8 cellular contexts compared by ENCODE assay signal in the genomic region with DNA sequence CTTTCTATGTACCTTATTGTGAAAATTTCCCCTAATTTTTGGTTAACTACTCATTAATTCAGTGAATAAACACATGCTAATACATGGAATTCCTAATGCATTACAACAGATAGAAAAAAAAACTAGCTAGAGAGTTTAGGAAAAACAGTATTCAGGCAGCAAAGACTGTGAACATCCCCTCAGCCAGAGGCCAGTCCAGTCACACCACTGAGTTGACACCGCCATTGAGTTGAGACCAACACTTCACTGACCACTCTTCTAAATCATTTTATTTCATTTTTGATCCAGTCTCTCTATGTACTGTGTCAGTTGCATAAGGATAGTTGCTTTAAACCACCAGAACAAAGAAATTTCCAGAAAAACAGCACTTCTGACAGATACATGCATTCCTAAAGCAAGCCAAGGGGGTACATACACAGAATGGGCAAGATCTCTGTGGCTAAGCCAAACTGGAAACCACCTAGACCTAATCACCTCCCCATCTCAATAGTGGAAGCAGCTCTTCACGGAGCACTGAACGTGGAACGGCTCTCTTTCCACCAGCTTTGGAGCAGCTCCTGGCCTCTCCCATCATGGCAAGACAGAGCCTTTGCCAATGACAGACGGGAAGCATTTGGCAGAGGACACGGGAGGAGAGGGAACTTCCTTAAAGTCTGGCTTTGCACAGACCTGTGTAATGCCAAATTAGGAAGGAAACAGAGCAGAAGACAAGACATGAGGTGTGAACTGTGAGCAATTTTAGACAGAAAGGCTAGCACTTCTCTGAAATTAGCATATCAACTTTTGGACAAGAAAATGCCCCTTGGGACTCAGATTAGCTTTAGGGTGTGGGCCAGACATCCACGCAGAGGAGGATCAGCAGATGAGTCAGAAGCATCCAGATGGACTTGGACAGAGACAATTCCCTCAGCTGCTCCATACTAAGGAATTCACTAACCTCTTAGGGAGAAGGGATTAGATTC. TPM values are rescaled to one million over a fixed set of nuclear protein-coding genes. Genes with fewer than 3 reads are reported as not detected.
DNase-seq lines count a peak whose midpoint lies in the region; ATAC-seq and TF ChIP-seq lines count a peak whose summit lies in the region.

No MANE protein-coding gene starts in this region.

- H3K4me1 Mint-ChIP-seq in activated B cell treated with CpG ODN at 0.5 μM for 24 hours, result peaks cover 10% of the 10 kb centered on the region

- in situ Hi-C loops in KBM-7 (cut with MboI; ENCODE audit: low pct_unique_long_range_greater_than_20kb, low sequenced_read_pairs), result no loop called here

- H3K9me3 ChIP-seq in muscle layer of duodenum (ENCODE audit: control insufficient read depth in 1 of 2, low read length in 2 of 2), result no peaks in the 10 kb centered on the region

- H3K27me3 Mint-ChIP-seq in activated B cell treated with CpG ODN at 0.5 μM for 24 hours, result peaks cover 11% of the 10 kb centered on the region

- H3K36me3 ChIP-seq in muscle layer of duodenum (ENCODE audit: control insufficient read depth in 1 of 2, insufficient read depth in 2 of 2, low read length in 2 of 2), result no peaks in the 10 kb centered on the region

- POLR2A ChIA-PET in activated B cell treated with CpG ODN at 0.5 μM for 24 hours (lab: Charles Lee), result no interaction called here

- peak overlapping the region in 1 of 2 donors; percentile 9 for H3K4me3 ChIP-seq in muscle layer of duodenum (ENCODE audit: low read depth in 1 of 2, low read length in 2 of 2)

- peaks cover 9% of the 10 kb centered on the region for H3K9me3 Mint-ChIP-seq in activated B cell treated with CpG ODN at 0.5 μM for 24 hours

- H3K27me3 ChIP-seq in muscle layer of duodenum (ENCODE audit: low read depth, low read length), result no peaks in the 10 kb centered on the region

- H3K27ac ChIP-seq in muscle layer of duodenum (ENCODE audit: low read length), result peak overlapping the region; percentile 24

- DNase-seq in D341Med (ENCODE audit: low spot score), result peak; percentile 49
- no peak for DNase-seq in activated B cell treated with CpG ODN at 0.5 μM for 24 hours
- no peak for DNase-seq in KBM-7
- no peak for DNase-seq in activated CD8-positive, alpha-beta memory T cell treated with anti-CD3 and anti-CD28 coated beads, Interleukin-2, amount 50 U/mL, for 48 hours
- DNase-seq in NCI-H510A (lab: John Stamatoyannopoulos, UW), result no peak

- ATAC-seq in GM21447 (IDR thresholded peaks at IDR 0.05; ENCODE audit: unreplicated experiment), result peak; percentile 67
- peak; percentile 18 for ATAC-seq in activated B cell treated with CpG ODN at 0.5 μM for 24 hours (ENCODE audit: low read depth)
- no peak for ATAC-seq in HG03469 (IDR thresholded peaks at IDR 0.05; ENCODE audit: unreplicated experiment)

- intact Hi-C loops in activated B cell treated with CpG ODN at 0.5 μM for 24 hours (cut with micrococcal nuclease), result no loop called here

- no peaks in the 10 kb centered on the region for H3K4me1 ChIP-seq in muscle layer of duodenum (ENCODE audit: control insufficient read depth in 1 of 2, insufficient read depth in 2 of 2, low read length in 2 of 2)

- H3K27ac Mint-ChIP-seq in activated B cell treated with CpG ODN at 0.5 μM for 24 hours, result no peak overlapping the region

- no peak overlapping the region for H3K4me3 Mint-ChIP-seq in activated B cell treated with CpG ODN at 0.5 μM for 24 hours

- CTCF ChIA-PET in activated B cell treated with CpG ODN at 0.5 μM for 24 hours (lab: Charles Lee), result no interaction called here

- TF ChIP-seq CTCF in activated B cell treated with CpG ODN at 0.5 μM for 24 hours (IDR thresholded peaks at IDR 0.05), result no peak

- no peaks in the 10 kb centered on the region for H3K36me3 Mint-ChIP-seq in activated B cell treated with CpG ODN at 0.5 μM for 24 hours (ENCODE audit: low read depth)

RNA-seq across cellular contexts. Expression of a gene that starts 36.4 kb away (rescaled TPM):
- total RNA-seq in activated B cell treated with CpG ODN at 0.5 μM for 24 hours, result 0.73 and 0.86 TPM in 2 replicates
